1 cellular context compared by ENCODE assay signal in the genomic region with DNA sequence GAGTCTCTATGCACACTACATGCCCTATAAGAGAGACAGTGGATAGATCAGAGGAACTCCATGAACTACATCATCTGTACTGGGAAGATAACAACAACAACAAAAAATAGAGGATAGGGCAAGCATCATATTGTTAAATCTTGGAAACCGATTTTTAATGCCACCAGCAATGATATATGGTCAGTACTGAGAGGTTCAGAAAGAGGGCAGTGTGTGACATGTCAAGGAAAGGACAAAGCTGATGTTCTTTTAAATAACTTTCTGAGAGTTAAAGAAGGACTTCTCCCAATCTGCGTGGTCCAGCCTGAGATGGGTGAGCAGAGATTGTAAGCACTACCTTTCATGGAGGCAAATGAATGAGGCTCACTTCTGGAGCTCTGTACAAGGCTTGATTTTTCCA.
TF ChIP-seq lines count a peak whose summit lies in the region.

No MANE protein-coding gene starts in this region.

TF ChIP-seq in H1, 55 proteins besides CTCF, POLR2A, EP300 and RAD21 (continued from another document):
- TF ChIP-seq CTBP2 (IDR thresholded peaks at IDR 0.05; ENCODE audit: borderline replicate concordance, insufficient read depth, insufficient read length, low read length) (no peak), ASH2L (IDR thresholded peaks at IDR 0.05; ENCODE audit: low read length) (no peak), SP1 (IDR thresholded peaks at IDR 0.05; ENCODE audit: low read depth, low read length) (no peak), CHD2 (IDR thresholded peaks at IDR 0.05; ENCODE audit: low read length) (no peak), CBX5 (IDR thresholded peaks at IDR 0.05; ENCODE audit: low read depth, low read length) (no peak), GTF2F1 (IDR thresholded peaks at IDR 0.05; ENCODE audit: borderline replicate concordance, low read depth, low read length) (no peak), EGR1 (IDR thresholded peaks at IDR 0.05; ENCODE audit: borderline replicate concordance, low read depth, low read length) (no peak), SAP30 (IDR thresholded peaks at IDR 0.05; ENCODE audit: insufficient read depth, insufficient replicate concordance, low read length) (no peak), SIN3A (conservative IDR thresholded peaks at IDR 0.05 in 1 of 2, IDR thresholded peaks at IDR 0.05 in 1 of 2; ENCODE audit: low read depth in 1 of 2, low read length in 2 of 2) (no peak), ZNF274 (IDR thresholded peaks at IDR 0.05; ENCODE audit: borderline replicate concordance, extremely low read depth, low read length) (no peak), BCL11A (IDR thresholded peaks at IDR 0.05; ENCODE audit: low read depth in 2 of 2, low read length in 2 of 2) (no peak)
